Comparison of ENCODE assay signal across 13 cellular contexts in the genomic region with DNA sequence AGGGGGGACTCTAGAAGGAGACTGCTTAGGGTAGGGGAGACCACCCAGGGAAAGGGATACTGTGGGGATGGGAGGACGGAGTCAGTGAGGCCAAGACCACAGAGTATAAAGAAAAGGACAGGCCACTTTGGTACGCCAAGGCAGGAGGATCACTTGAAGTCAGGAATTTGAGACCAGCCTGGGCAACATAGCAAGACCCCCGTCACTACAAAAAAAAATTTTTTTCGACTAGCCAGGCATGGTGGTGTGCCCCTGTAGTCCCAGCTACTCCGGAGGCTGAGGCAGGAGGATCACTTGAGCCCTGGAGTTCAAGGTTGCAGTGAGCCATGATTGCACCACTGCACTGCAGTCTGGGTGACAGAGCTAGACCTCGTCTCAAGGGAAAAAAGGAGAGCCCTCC. TPM values are rescaled to one million over a fixed set of nuclear protein-coding genes. Genes with fewer than 3 reads are reported as not detected.
DNase-seq lines count a peak whose midpoint lies in the region; ATAC-seq, FAIRE-seq and TF ChIP-seq lines count a peak whose summit lies in the region.
"Had no signal": no experiment of that assay in that cellular context is flagged by ENCODE, and none has a peak within 500 bp of the region (broad histone marks: within the 10 kb centered on the region; RNA-seq: fewer than 3 reads in every experiment).

No MANE protein-coding gene starts in this region.

- TF ChIP-seq POLR2A in HepG2 (IDR thresholded peaks at IDR 0.05; ENCODE audit: insufficient read depth in 1 of 2, low read depth in 2 of 2, low read length in 2 of 2) (no peak), right lobe of liver (IDR thresholded peaks at IDR 0.05) (no peak), stomach (IDR thresholded peaks at IDR 0.05) (no peak), erythroblast (IDR thresholded peaks at IDR 0.05; ENCODE audit: low read length) (no peak)

- no peak overlapping the region for H2AFZ ChIP-seq in HepG2 (ENCODE audit: low read length)

- no peaks in the 10 kb centered on the region for H3K9me3 Mint-ChIP-seq in activated T-helper 2 cell treated with anti-CD3 and anti-CD28 coated beads, Interferon-gamma antibody, Interleukin-2, Interleukin-4, amounts not matched to agents 10 μg/mL and 5 μg/mL and 100 μg/mL, durations not matched to agents 14 hours and 24 hours and 36 hours

- 47% methylated on average over 6 of the region's 6 CpGs for WGBS in HepG2 (ENCODE audit: low lambda C conversion rate)
- WGBS in right lobe of liver (ENCODE audit: insufficient coverage, low coverage, low lambda C conversion rate, missing lambda C conversion rate): 59% methylated on average over 2 of the region's 6 CpGs
- WGBS in stomach, 5 donors: 81 to 92% (median 86%) methylated on average over 6 of the region's 6 CpGs

- H3K27ac Mint-ChIP-seq in activated T-helper 2 cell treated with anti-CD3 and anti-CD28 coated beads, Interferon-gamma antibody, Interleukin-2, Interleukin-4, amounts not matched to agents 10 μg/mL and 5 μg/mL and 100 μg/mL, durations not matched to agents 14 hours and 24 hours and 36 hours: peak overlapping the region; percentile 49

- no peak for TF ChIP-seq RAD21 in HepG2 (CRISPR knock-in tag; IDR thresholded peaks at IDR 0.05)

- H3K27me3 ChIP-seq in HepG2 (ENCODE audit: control insufficient read depth in 1 of 2, insufficient read depth in 2 of 2, low read length in 2 of 2): peaks cover 0 to 2% of the 10 kb centered on the region in 2 experiments; a peak in 1 of 5 replicates
- no peaks in the 10 kb centered on the region for H3K27me3 ChIP-seq in right lobe of liver
- H3K27me3 ChIP-seq in stomach: peaks cover 0 to 37% (median 0%) of the 10 kb centered on the region in 3 donors

- POLR2A ChIA-PET in HepG2 (lab: Yijun Ruan, JAX): interaction anchor here (1.0 to 1.1 kb wide), 2 partner anchors 136 to 153 kb away, joined by 3 to 4 read pairs; partner anchors contain the start of gene PAF1

- CTCF ChIA-PET in HepG2 (lab: Yijun Ruan, JAX; ENCODE audit: low intra/inter-chr PET ratio, low total read pairs): no interaction called here

- ATAC-seq in HepG2 (no peak), right lobe of liver (no peak)

- H3K4me3 ChIP-seq in HepG2 (replicated peaks in 1 of 3; ENCODE audit: insufficient read depth in 1 of 3, low read depth in 2 of 3, low read length in 3 of 3) (no peak overlapping the region), right lobe of liver (no peak overlapping the region), stomach (no peak overlapping the region)
- H3K4me3 ChIP-seq: esophagus muscularis mucosa, lung had no signal

- H3K4me1 ChIP-seq in HepG2 (ENCODE audit: insufficient read depth, low read length) (peaks cover 13% of the 10 kb centered on the region), right lobe of liver (no peaks in the 10 kb centered on the region), stomach (peaks cover 7 to 11% (median 9%) of the 10 kb centered on the region in 4 donors)

- no peaks in the 10 kb centered on the region for H4K20me1 ChIP-seq in HepG2 (ENCODE audit: insufficient read depth, low read length)

- H3K4me3 Mint-ChIP-seq in activated T-helper 2 cell treated with anti-CD3 and anti-CD28 coated beads, Interferon-gamma antibody, Interleukin-2, Interleukin-4, amounts not matched to agents 10 μg/mL and 5 μg/mL and 100 μg/mL, durations not matched to agents 14 hours and 24 hours and 36 hours (ENCODE audit: low read depth): no peak overlapping the region

- H3K36me3 Mint-ChIP-seq in activated T-helper 2 cell treated with anti-CD3 and anti-CD28 coated beads, Interferon-gamma antibody, Interleukin-2, Interleukin-4, amounts not matched to agents 10 μg/mL and 5 μg/mL and 100 μg/mL, durations not matched to agents 14 hours and 24 hours and 36 hours (ENCODE audit: low read depth): no peaks in the 10 kb centered on the region

- H3K79me2 ChIP-seq in HepG2 (ENCODE audit: insufficient read depth, low read length): no peaks in the 10 kb centered on the region

- BruUV-seq in HepG2 (replicated peaks; lab: Mats Ljungman, UMichigan): no TSS peak

- H3K9me3 ChIP-seq in HepG2 (ENCODE audit: low read length): no peaks in the 10 kb centered on the region
- no peaks in the 10 kb centered on the region for H3K9me3 ChIP-seq in right lobe of liver
- no peaks in the 10 kb centered on the region for H3K9me3 ChIP-seq in stomach
- H3K9me3 ChIP-seq: esophagus muscularis mucosa had no signal

- TF ChIP-seq CTCF in HepG2 (CRISPR knock-in tag; IDR thresholded peaks at IDR 0.05) (no peak), right lobe of liver (IDR thresholded peaks at IDR 0.05) (no peak), stomach (IDR thresholded peaks at IDR 0.05) (no peak)

- H3K27ac ChIP-seq in HepG2 (ENCODE audit: extremely low read length, insufficient read depth, low read length): no peak overlapping the region
- no peak overlapping the region for H3K27ac ChIP-seq in right lobe of liver
- H3K27ac ChIP-seq in stomach: peak overlapping the region; percentile 15 to 72 (median 59)
- H3K27ac ChIP-seq: esophagus muscularis mucosa had no signal

- intact Hi-C loops in HepG2 (cut with micrococcal nuclease; ENCODE audit: unreplicated experiment): no loop called here
- intact Hi-C loops in right lobe of liver (cut with DNase I): no loop called here
- intact Hi-C loops in activated T-helper 2 cell treated with anti-CD3 and anti-CD28 coated beads, Interferon-gamma antibody, Interleukin-2, Interleukin-4, amounts not matched to agents 10 μg/mL and 5 μg/mL and 100 μg/mL, durations not matched to agents 14 hours and 24 hours and 36 hours (cut with micrococcal nuclease): no loop called here
- intact Hi-C loops in stomach (cut with DNase I; ENCODE audit: low total_unique reads): no loop called here

- H3K36me3 ChIP-seq in HepG2 (replicated peaks in 1 of 2; ENCODE audit: control insufficient read depth in 1 of 2, insufficient read depth in 2 of 2, low read length in 2 of 2) (no peaks in the 10 kb centered on the region), right lobe of liver (no peaks in the 10 kb centered on the region), stomach (no peaks in the 10 kb centered on the region)
- H3K36me3 ChIP-seq: esophagus muscularis mucosa had no signal

- FAIRE-seq in HepG2 (lab: Jason Lieb, UNC): no peak

- no peak overlapping the region for H3K9ac ChIP-seq in HepG2 (ENCODE audit: insufficient read depth, low read depth, low read length)

- TF ChIP-seq EP300 in HepG2 (IDR thresholded peaks at IDR 0.05; ENCODE audit: low read depth in 2 of 2, low read length in 2 of 2) (no peak), HepG2 (CRISPR knock-in tag; IDR thresholded peaks at IDR 0.05; ENCODE audit: borderline replicate concordance) (no peak), stomach (IDR thresholded peaks at IDR 0.05) (no peak)

- peak overlapping the region; percentile 38 for H3K4me2 ChIP-seq in HepG2 (ENCODE audit: low read depth, low read length)

- peaks cover 2% of the 10 kb centered on the region for H3K27me3 Mint-ChIP-seq in activated T-helper 2 cell treated with anti-CD3 and anti-CD28 coated beads, Interferon-gamma antibody, Interleukin-2, Interleukin-4, amounts not matched to agents 10 μg/mL and 5 μg/mL and 100 μg/mL, durations not matched to agents 14 hours and 24 hours and 36 hours (ENCODE audit: low read depth)

- no peak for DNase-seq in HepG2 (ENCODE audit: low spot score)
- no peak for DNase-seq in right lobe of liver
- DNase-seq in activated T-helper 2 cell treated with anti-CD3 and anti-CD28 coated beads, Interferon-gamma antibody, Interleukin-2, Interleukin-4, amounts not matched to agents 10 μg/mL and 5 μg/mL and 100 μg/mL, durations not matched to agents 14 hours and 24 hours and 36 hours (ENCODE audit: low spot score): no peak
- no peak for DNase-seq in stomach
- DNase-seq in NK-92 (lab: John Stamatoyannopoulos, UW; ENCODE audit: unreplicated experiment): no peak
- no peak for DNase-seq in erythroblast (lab: John Stamatoyannopoulos, UW)
- DNase-seq: activated gamma-delta T cell, HCEC 1CT, NCI-H1436 treated with DMSO at 0.1 percent for 48 hours, NCI-H524, occipital lobe had no signal

- in situ Hi-C loops in HepG2 (cut with HindIII; ENCODE audit: extremely low pct_ligation_motif_present, low pct_unique_long_range_greater_than_20kb): no loop called here

- peaks cover 11% of the 10 kb centered on the region for H3K4me1 Mint-ChIP-seq in activated T-helper 2 cell treated with anti-CD3 and anti-CD28 coated beads, Interferon-gamma antibody, Interleukin-2, Interleukin-4, amounts not matched to agents 10 μg/mL and 5 μg/mL and 100 μg/mL, durations not matched to agents 14 hours and 24 hours and 36 hours (ENCODE audit: low read depth)

RNA-seq across cellular contexts. Expression of gene IFNL3, which starts 6.6 kb away (rescaled TPM):
- not detected in 2 replicates for total RNA-seq in HepG2 (2016; rRNA removed; fragmentation: Illumina TruSeq; extraction: Trizol)
- total RNA-seq in HepG2 (2016; cell fraction: cytosol; rRNA removed; fragmentation: Illumina TruSeq; extraction: Trizol; ENCODE audit: low read depth): not detected in 2 replicates
- not detected in 2 replicates for total RNA-seq in HepG2 (2016; cell fraction: insoluble cytoplasmic fraction; rRNA removed; fragmentation: Illumina TruSeq; extraction: Trizol)
- not detected in 2 replicates for total RNA-seq in HepG2 (2016; cell fraction: membrane; rRNA removed; fragmentation: Illumina TruSeq; extraction: Trizol)
- total RNA-seq in HepG2 (2016; cell fraction: nucleus; rRNA removed; fragmentation: Illumina TruSeq; extraction: Trizol): not detected in 2 replicates
- not detected in 2 replicates for polyA plus RNA-seq in HepG2 (2011; rRNA removed)
- polyA plus RNA-seq in HepG2 (2011; cell fraction: cytosol; rRNA removed): not detected in 2 replicates
- polyA plus RNA-seq in HepG2 (2011; cell fraction: nucleus; rRNA removed): not detected in 2 replicates
- polyA plus RNA-seq in HepG2 (2012): not detected in 2 replicates
- not detected in 2 replicates for polyA plus RNA-seq in HepG2 (2016; cell fraction: cytosol; fragmentation: Illumina TruSeq; extraction: Trizol; ENCODE audit: low read depth)
- not detected in 2 replicates for polyA plus RNA-seq in HepG2 (2016; cell fraction: insoluble cytoplasmic fraction; fragmentation: Illumina TruSeq; extraction: Trizol; ENCODE audit: low read depth)
- not detected in 2 replicates for polyA plus RNA-seq in HepG2 (2016; cell fraction: membrane; fragmentation: Illumina TruSeq; extraction: Trizol; ENCODE audit: low read depth)
- polyA plus RNA-seq in HepG2 (2016; cell fraction: nucleus; fragmentation: Illumina TruSeq; extraction: Trizol; ENCODE audit: insufficient read depth, low read depth): not detected in 2 replicates
- polyA minus RNA-seq in HepG2 (2011; rRNA and poly(A)+ RNA removed; ENCODE audit: low replicate concordance): not detected in 2 replicates
- polyA minus RNA-seq in HepG2 (2011; cell fraction: cytosol; rRNA and poly(A)+ RNA removed): not detected in 2 replicates
- polyA minus RNA-seq in HepG2 (2011; cell fraction: nucleus; rRNA and poly(A)+ RNA removed): not detected in 2 replicates
- not detected for total RNA-seq in right lobe of liver
- total RNA-seq in activated T-helper 2 cell treated with anti-CD3 and anti-CD28 coated beads, Interferon-gamma antibody, Interleukin-2, Interleukin-4, amounts not matched to agents 10 μg/mL and 5 μg/mL and 100 μg/mL, durations not matched to agents 14 hours and 24 hours and 36 hours: not detected in 2 replicates
- total RNA-seq in stomach: not detected
- polyA plus RNA-seq in stomach: not detected
- total RNA-seq: esophagus muscularis mucosa, lung, occipital lobe had no signal
- polyA plus RNA-seq: lung had no signal

RNA-seq across cellular contexts. Expression of gene IFNL4, which starts 10.4 kb away (rescaled TPM):
- not detected in 2 replicates for total RNA-seq in HepG2 (2016; rRNA removed; fragmentation: Illumina TruSeq; extraction: Trizol)
- not detected in 2 replicates for total RNA-seq in HepG2 (2016; cell fraction: cytosol; rRNA removed; fragmentation: Illumina TruSeq; extraction: Trizol; ENCODE audit: low read depth)
- total RNA-seq in HepG2 (2016; cell fraction: insoluble cytoplasmic fraction; rRNA removed; fragmentation: Illumina TruSeq; extraction: Trizol): not detected in 2 replicates
- total RNA-seq in HepG2 (2016; cell fraction: membrane; rRNA removed; fragmentation: Illumina TruSeq; extraction: Trizol): not detected in 2 replicates
- total RNA-seq in HepG2 (2016; cell fraction: nucleus; rRNA removed; fragmentation: Illumina TruSeq; extraction: Trizol): not detected in 2 replicates
- not detected in 2 replicates for polyA plus RNA-seq in HepG2 (2011; rRNA removed)
- not detected in 2 replicates for polyA plus RNA-seq in HepG2 (2011; cell fraction: cytosol; rRNA removed)
- polyA plus RNA-seq in HepG2 (2011; cell fraction: nucleus; rRNA removed): not detected in 2 replicates
- polyA plus RNA-seq in HepG2 (2012): not detected in 2 replicates
- polyA plus RNA-seq in HepG2 (2016; cell fraction: cytosol; fragmentation: Illumina TruSeq; extraction: Trizol; ENCODE audit: low read depth): not detected in 2 replicates
- polyA plus RNA-seq in HepG2 (2016; cell fraction: insoluble cytoplasmic fraction; fragmentation: Illumina TruSeq; extraction: Trizol; ENCODE audit: low read depth): not detected in 2 replicates
- not detected in 2 replicates for polyA plus RNA-seq in HepG2 (2016; cell fraction: membrane; fragmentation: Illumina TruSeq; extraction: Trizol; ENCODE audit: low read depth)
- polyA plus RNA-seq in HepG2 (2016; cell fraction: nucleus; fragmentation: Illumina TruSeq; extraction: Trizol; ENCODE audit: insufficient read depth, low read depth): not detected in 2 replicates
- not detected in 2 replicates for polyA minus RNA-seq in HepG2 (2011; rRNA and poly(A)+ RNA removed; ENCODE audit: low replicate concordance)
- polyA minus RNA-seq in HepG2 (2011; cell fraction: cytosol; rRNA and poly(A)+ RNA removed): not detected in 2 replicates
- not detected in 2 replicates for polyA minus RNA-seq in HepG2 (2011; cell fraction: nucleus; rRNA and poly(A)+ RNA removed)
- total RNA-seq in right lobe of liver: not detected
- not detected in 2 replicates for total RNA-seq in activated T-helper 2 cell treated with anti-CD3 and anti-CD28 coated beads, Interferon-gamma antibody, Interleukin-2, Interleukin-4, amounts not matched to agents 10 μg/mL and 5 μg/mL and 100 μg/mL, durations not matched to agents 14 hours and 24 hours and 36 hours
- total RNA-seq in stomach: not detected
- polyA plus RNA-seq in stomach: not detected
- total RNA-seq: esophagus muscularis mucosa, lung, occipital lobe had no signal
- polyA plus RNA-seq: lung had no signal

RNA-seq across cellular contexts. Expression of gene IFNL2, which starts 30.0 kb away (rescaled TPM):
- total RNA-seq in HepG2 (2016; rRNA removed; fragmentation: Illumina TruSeq; extraction: Trizol) (not detected in 2 replicates), right lobe of liver (not detected), stomach (not detected)
- not detected in 2 replicates for total RNA-seq in HepG2 (2016; cell fraction: cytosol; rRNA removed; fragmentation: Illumina TruSeq; extraction: Trizol; ENCODE audit: low read depth)
- total RNA-seq in HepG2 (2016; cell fraction: insoluble cytoplasmic fraction; rRNA removed; fragmentation: Illumina TruSeq; extraction: Trizol): not detected in 2 replicates
- not detected in 2 replicates for total RNA-seq in HepG2 (2016; cell fraction: membrane; rRNA removed; fragmentation: Illumina TruSeq; extraction: Trizol)
- total RNA-seq in HepG2 (2016; cell fraction: nucleus; rRNA removed; fragmentation: Illumina TruSeq; extraction: Trizol): not detected in 2 replicates
- polyA plus RNA-seq in HepG2 (2011; rRNA removed) (not detected in 2 replicates), stomach (not detected)
- not detected in 2 replicates for polyA plus RNA-seq in HepG2 (2011; cell fraction: cytosol; rRNA removed)
- polyA plus RNA-seq in HepG2 (2011; cell fraction: nucleus; rRNA removed): not detected in 2 replicates
- polyA plus RNA-seq in HepG2 (2012): not detected in 2 replicates
- not detected in 2 replicates for polyA plus RNA-seq in HepG2 (2016; cell fraction: cytosol; fragmentation: Illumina TruSeq; extraction: Trizol; ENCODE audit: low read depth)
- polyA plus RNA-seq in HepG2 (2016; cell fraction: insoluble cytoplasmic fraction; fragmentation: Illumina TruSeq; extraction: Trizol; ENCODE audit: low read depth): not detected in 2 replicates
- not detected in 2 replicates for polyA plus RNA-seq in HepG2 (2016; cell fraction: membrane; fragmentation: Illumina TruSeq; extraction: Trizol; ENCODE audit: low read depth)
- not detected in 2 replicates for polyA plus RNA-seq in HepG2 (2016; cell fraction: nucleus; fragmentation: Illumina TruSeq; extraction: Trizol; ENCODE audit: insufficient read depth, low read depth)
- polyA minus RNA-seq in HepG2 (2011; rRNA and poly(A)+ RNA removed; ENCODE audit: low replicate concordance): not detected in 2 replicates
- not detected in 2 replicates for polyA minus RNA-seq in HepG2 (2011; cell fraction: cytosol; rRNA and poly(A)+ RNA removed)
- not detected in 2 replicates for polyA minus RNA-seq in HepG2 (2011; cell fraction: nucleus; rRNA and poly(A)+ RNA removed)
- total RNA-seq in activated T-helper 2 cell treated with anti-CD3 and anti-CD28 coated beads, Interferon-gamma antibody, Interleukin-2, Interleukin-4, amounts not matched to agents 10 μg/mL and 5 μg/mL and 100 μg/mL, durations not matched to agents 14 hours and 24 hours and 36 hours: not detected in 2 replicates
- total RNA-seq: esophagus muscularis mucosa, lung, occipital lobe had no signal
- polyA plus RNA-seq: lung had no signal

RNA-seq across cellular contexts. Expression of gene SYCN, which starts 34.1 kb away (rescaled TPM):
- not detected in 2 replicates for total RNA-seq in HepG2 (2016; rRNA removed; fragmentation: Illumina TruSeq; extraction: Trizol)
- total RNA-seq in HepG2 (2016; cell fraction: cytosol; rRNA removed; fragmentation: Illumina TruSeq; extraction: Trizol; ENCODE audit: low read depth): not detected in 2 replicates
- not detected in 2 replicates for total RNA-seq in HepG2 (2016; cell fraction: insoluble cytoplasmic fraction; rRNA removed; fragmentation: Illumina TruSeq; extraction: Trizol)
- total RNA-seq in HepG2 (2016; cell fraction: membrane; rRNA removed; fragmentation: Illumina TruSeq; extraction: Trizol): not detected in 2 replicates
- not detected in 2 replicates for total RNA-seq in HepG2 (2016; cell fraction: nucleus; rRNA removed; fragmentation: Illumina TruSeq; extraction: Trizol)
- polyA plus RNA-seq in HepG2 (2011; rRNA removed): not detected in 2 replicates
- polyA plus RNA-seq in HepG2 (2011; cell fraction: cytosol; rRNA removed): not detected in 2 replicates
- polyA plus RNA-seq in HepG2 (2011; cell fraction: nucleus; rRNA removed): not detected in 2 replicates
- polyA plus RNA-seq in HepG2 (2012): not detected in 2 replicates
- polyA plus RNA-seq in HepG2 (2016; cell fraction: cytosol; fragmentation: Illumina TruSeq; extraction: Trizol; ENCODE audit: low read depth): not detected in 2 replicates
- polyA plus RNA-seq in HepG2 (2016; cell fraction: insoluble cytoplasmic fraction; fragmentation: Illumina TruSeq; extraction: Trizol; ENCODE audit: low read depth): not detected in 2 replicates
- not detected in 2 replicates for polyA plus RNA-seq in HepG2 (2016; cell fraction: membrane; fragmentation: Illumina TruSeq; extraction: Trizol; ENCODE audit: low read depth)
- not detected in 2 replicates for polyA plus RNA-seq in HepG2 (2016; cell fraction: nucleus; fragmentation: Illumina TruSeq; extraction: Trizol; ENCODE audit: insufficient read depth, low read depth)
- not detected in 2 replicates for polyA minus RNA-seq in HepG2 (2011; rRNA and poly(A)+ RNA removed; ENCODE audit: low replicate concordance)
- polyA minus RNA-seq in HepG2 (2011; cell fraction: cytosol; rRNA and poly(A)+ RNA removed): not detected in 2 replicates
- polyA minus RNA-seq in HepG2 (2011; cell fraction: nucleus; rRNA and poly(A)+ RNA removed): not detected in 2 replicates
- not detected for total RNA-seq in right lobe of liver
- total RNA-seq in activated T-helper 2 cell treated with anti-CD3 and anti-CD28 coated beads, Interferon-gamma antibody, Interleukin-2, Interleukin-4, amounts not matched to agents 10 μg/mL and 5 μg/mL and 100 μg/mL, durations not matched to agents 14 hours and 24 hours and 36 hours: not detected in 2 replicates
- total RNA-seq in stomach: not detected
- polyA plus RNA-seq in stomach: 1 to 10 TPM in 1 of 3 donors, under 1 TPM in 1, not detected in 1; 0.65 to 1.9 TPM
- total RNA-seq: esophagus muscularis mucosa, lung, occipital lobe had no signal

RNA-seq across cellular contexts. Expression of gene NCCRP1, which starts 41.4 kb away (rescaled TPM):
- total RNA-seq in HepG2 (2016; rRNA removed; fragmentation: Illumina TruSeq; extraction: Trizol) (not detected in 2 replicates), right lobe of liver (not detected), stomach (not detected)
- total RNA-seq in HepG2 (2016; cell fraction: cytosol; rRNA removed; fragmentation: Illumina TruSeq; extraction: Trizol; ENCODE audit: low read depth): not detected in 2 replicates
- not detected in 2 replicates for total RNA-seq in HepG2 (2016; cell fraction: insoluble cytoplasmic fraction; rRNA removed; fragmentation: Illumina TruSeq; extraction: Trizol)
- total RNA-seq in HepG2 (2016; cell fraction: membrane; rRNA removed; fragmentation: Illumina TruSeq; extraction: Trizol): not detected in 2 replicates
- total RNA-seq in HepG2 (2016; cell fraction: nucleus; rRNA removed; fragmentation: Illumina TruSeq; extraction: Trizol): not detected in 2 replicates
- polyA plus RNA-seq in HepG2 (2011; rRNA removed) (not detected in 2 replicates), stomach (10 to 100 TPM in 1 of 3 donors, under 1 TPM in 1, not detected in 1; 0.37 to 40.6 TPM)
- not detected in 2 replicates for polyA plus RNA-seq in HepG2 (2011; cell fraction: cytosol; rRNA removed)
- not detected in 2 replicates for polyA plus RNA-seq in HepG2 (2011; cell fraction: nucleus; rRNA removed)
- not detected in 2 replicates for polyA plus RNA-seq in HepG2 (2012)
- polyA plus RNA-seq in HepG2 (2016; cell fraction: cytosol; fragmentation: Illumina TruSeq; extraction: Trizol; ENCODE audit: low read depth): not detected in 2 replicates
- polyA plus RNA-seq in HepG2 (2016; cell fraction: insoluble cytoplasmic fraction; fragmentation: Illumina TruSeq; extraction: Trizol; ENCODE audit: low read depth): not detected in 2 replicates
- polyA plus RNA-seq in HepG2 (2016; cell fraction: membrane; fragmentation: Illumina TruSeq; extraction: Trizol; ENCODE audit: low read depth): not detected in 2 replicates
- polyA plus RNA-seq in HepG2 (2016; cell fraction: nucleus; fragmentation: Illumina TruSeq; extraction: Trizol; ENCODE audit: insufficient read depth, low read depth): not detected in 2 replicates
- 0.06 and 0.70 TPM in 2 replicates for polyA minus RNA-seq in HepG2 (2011; rRNA and poly(A)+ RNA removed; ENCODE audit: low replicate concordance)
- polyA minus RNA-seq in HepG2 (2011; cell fraction: cytosol; rRNA and poly(A)+ RNA removed): not detected in 2 replicates
- not detected in 2 replicates for polyA minus RNA-seq in HepG2 (2011; cell fraction: nucleus; rRNA and poly(A)+ RNA removed)
- total RNA-seq in activated T-helper 2 cell treated with anti-CD3 and anti-CD28 coated beads, Interferon-gamma antibody, Interleukin-2, Interleukin-4, amounts not matched to agents 10 μg/mL and 5 μg/mL and 100 μg/mL, durations not matched to agents 14 hours and 24 hours and 36 hours: not detected in 2 replicates
- total RNA-seq: occipital lobe had no signal

Comparison
In these comparisons a context has a peak if more than half of its experiments do, and no peak if none do; other contexts are left out.
1. H3K27ac ChIP-seq: peak in stomach (5 of 5); none in HepG2 (single experiment) and right lobe of liver (0 of 3).